37 cellular contexts compared by ENCODE assay signal in genomic region chr12:111980598-111980997, GRCh38. TPM values are rescaled to one million over a fixed set of nuclear protein-coding genes. Genes with fewer than 3 reads are reported as not detected.
A peak's percentile ranks its signal among the peaks of the same experiment; 100 is the strongest.
DNase-seq lines count a peak whose midpoint lies in the region; ATAC-seq, FAIRE-seq and TF ChIP-seq lines count a peak whose summit lies in the region.
"Had no signal": no experiment of that assay in that cellular context is flagged by ENCODE, and none has a peak within 500 bp of the region (broad histone marks: within the 10 kb centered on the region; RNA-seq: fewer than 3 reads in every experiment).

No MANE protein-coding gene starts in this region.

- TF ChIP-seq RAD21 in K562 (CRISPR knock-in tag; conservative IDR thresholded peaks at IDR 0.05 in 1 of 2, IDR thresholded peaks at IDR 0.05 in 1 of 2): no peak

- H3K79me2 ChIP-seq in Karpas-422 (ENCODE audit: low read length): peaks cover 21% of the 10 kb centered on the region
- H3K79me2 ChIP-seq in K562 (ENCODE audit: control insufficient read depth, insufficient read depth, low read length): no peaks in the 10 kb centered on the region

- H3K4me1 ChIP-seq in Karpas-422 (ENCODE audit: low read length): peaks cover 41% of the 10 kb centered on the region
- H3K4me1 ChIP-seq in K562 (replicated peaks in 1 of 2; ENCODE audit: control insufficient read depth in 2 of 2, insufficient read depth in 2 of 2, low read length in 2 of 2): peaks cover 20 to 24% of the 10 kb centered on the region in 2 experiments
- H3K4me1 ChIP-seq: BE2C; BLaER1 treated with 17β-estradiol and CSF1 and Interleukin-3, amounts not matched to agents 10 nM and 100 nM; Caco-2 had no signal

- H3K27me3 ChIP-seq in Karpas-422 (ENCODE audit: low read length) (no peaks in the 10 kb centered on the region), K562 (ENCODE audit: control insufficient read depth in 2 of 2, insufficient read depth in 2 of 2, low read length in 2 of 2) (no peaks in the 10 kb centered on the region)
- H3K27me3 ChIP-seq: BE2C; BLaER1; BLaER1 treated with 17β-estradiol and CSF1 and Interleukin-3, amounts not matched to agents 10 nM and 100 nM had no signal

- no peaks in the 10 kb centered on the region for H3K9me3 Mint-ChIP-seq in progenitor cell of endocrine pancreas (ENCODE audit: low read depth)
- H3K9me3 Mint-ChIP-seq: CD4-positive, alpha-beta memory T cell; CD4-positive, alpha-beta T cell; CD8-positive, alpha-beta memory T cell; CD8-positive, alpha-beta T cell had no signal

- H4K20me1 ChIP-seq in Karpas-422 (ENCODE audit: insufficient read depth, low read depth, low read length) (no peaks in the 10 kb centered on the region), K562 (replicated peaks; ENCODE audit: control insufficient read depth, insufficient read depth, low read length) (no peaks in the 10 kb centered on the region)
- H4K20me1 ChIP-seq: BLaER1; BLaER1 treated with 17β-estradiol and CSF1 and Interleukin-3, amounts not matched to agents 10 nM and 100 nM had no signal

- DNase-seq in Karpas-422 (peak; percentile 60), T-helper 17 cell (no peak), K562 (ENCODE audit: extremely low read depth in 1 of 4, low spot score in 3 of 4) (no peak), progenitor cell of endocrine pancreas (ENCODE audit: low spot score, unreplicated experiment) (no peak), islet precursor cell (no peak), pons (ENCODE audit: low spot score) (no peak), GM12891 (ENCODE audit: insufficient read length, low spot score) (no peak)
- DNase-seq: 8988T; ACHN; AML-193; BE2C; C1 segment of cervical spinal cord; Caco-2; Calu3; CD4-positive, alpha-beta memory T cell; CD4-positive, alpha-beta T cell; CD4-positive, CD25-positive, alpha-beta regulatory T cell; CD8-positive, alpha-beta memory T cell; CD8-positive, alpha-beta T cell; COR-L47; DMS 273 treated with DMSO at 0.1 percent for 48 hours; DMS153; DMS53; DMS79; DMS79 treated with DMSO at 0.1 percent for 48 hours; DND-41; EL had no signal

- H3K36me3 ChIP-seq in Karpas-422 (ENCODE audit: insufficient read depth, low read length) (no peaks in the 10 kb centered on the region), K562 (ENCODE audit: control insufficient read depth, insufficient read depth, low read length) (no peaks in the 10 kb centered on the region; the same call in 2 of the 3 replicates)
- H3K36me3 ChIP-seq: BE2C; BLaER1; BLaER1 treated with 17β-estradiol and CSF1 and Interleukin-3, amounts not matched to agents 10 nM and 100 nM had no signal

- peaks cover 7% of the 10 kb centered on the region for H3K36me3 Mint-ChIP-seq in T-helper 17 cell (ENCODE audit: low read depth)
- H3K36me3 Mint-ChIP-seq in progenitor cell of endocrine pancreas (ENCODE audit: insufficient read depth): no peaks in the 10 kb centered on the region
- H3K36me3 Mint-ChIP-seq: CD14-positive monocyte had no signal

- TF ChIP-seq EP300 in K562 (IDR thresholded peaks at IDR 0.05; ENCODE audit: low read length): no peak

- H3K4me1 Mint-ChIP-seq in T-helper 17 cell (peaks cover 27% of the 10 kb centered on the region), progenitor cell of endocrine pancreas (ENCODE audit: low read depth) (peaks cover under 1% of the 10 kb centered on the region)
- H3K4me1 Mint-ChIP-seq: B cell had no signal

- H3K27ac Mint-ChIP-seq in T-helper 17 cell: peak overlapping the region; percentile 27
- H3K27ac Mint-ChIP-seq in progenitor cell of endocrine pancreas: peak overlapping the region; percentile 41
- H3K27ac Mint-ChIP-seq: B cell; CD4-positive, alpha-beta T cell; CD4-positive, CD25-positive, alpha-beta regulatory T cell; CD8-positive, alpha-beta T cell had no signal

- H3K9me3 ChIP-seq in Karpas-422 (ENCODE audit: low read length) (no peaks in the 10 kb centered on the region), T-helper 17 cell (ENCODE audit: control insufficient read depth, low read length, poor library complexity, severe bottlenecking) (no peaks in the 10 kb centered on the region), K562 (replicated peaks; ENCODE audit: control insufficient read depth, insufficient read depth, low read depth, low read length) (no peaks in the 10 kb centered on the region)
- H3K9me3 ChIP-seq: A549, BE2C, BLaER1, Caco-2 had no signal

- TF ChIP-seq POLR2A in K562 (conservative IDR thresholded peaks at IDR 0.05) (no peak), GM12891 (IDR thresholded peaks at IDR 0.05; ENCODE audit: low read depth, low read length) (no peak)

- H2AFZ ChIP-seq in Karpas-422 (ENCODE audit: low read length): peak overlapping the region; percentile 80
- no peak overlapping the region; the same call in 1 of the 2 replicates for H2AFZ ChIP-seq in K562 (ENCODE audit: low read depth, low read length)

- H3K9me1 ChIP-seq in K562 (ENCODE audit: control insufficient read depth, insufficient read depth, low read length): no peaks in the 10 kb centered on the region

- no peak for ATAC-seq in T-helper 17 cell
- peak; percentile 14; the same call in 1 of the 3 replicates for ATAC-seq in K562
- ATAC-seq in HG03565 (IDR thresholded peaks at IDR 0.05; ENCODE audit: unreplicated experiment): no peak
- ATAC-seq: A549; CD8-positive, alpha-beta T cell had no signal

- H3K27me3 Mint-ChIP-seq in T-helper 17 cell: no peaks in the 10 kb centered on the region
- no peaks in the 10 kb centered on the region for H3K27me3 Mint-ChIP-seq in progenitor cell of endocrine pancreas
- H3K27me3 Mint-ChIP-seq: B cell; CD4-positive, alpha-beta memory T cell; CD4-positive, alpha-beta T cell; CD4-positive, CD25-positive, alpha-beta regulatory T cell; CD8-positive, alpha-beta memory T cell had no signal

- TF ChIP-seq CTCF in K562 (IDR thresholded peaks at IDR 0.05 in 2 of 3, conservative IDR thresholded peaks at IDR 0.05 in 1 of 3; ENCODE audit: insufficient read depth in 2 of 3, low read depth in 1 of 3, low read length in 3 of 3) (no peak), progenitor cell of endocrine pancreas (IDR thresholded peaks at IDR 0.05; ENCODE audit: unreplicated experiment) (no peak)

- no peak for FAIRE-seq in K562 (lab: Jason Lieb, UNC)
- no peak for FAIRE-seq in GM12891 (lab: Jason Lieb, UNC)
- FAIRE-seq: A204.1, D721Med had no signal

- H3K4me2 ChIP-seq in Karpas-422 (ENCODE audit: low read depth, low read length, poor library complexity, severe bottlenecking) (peak overlapping the region; percentile 65), K562 (ENCODE audit: insufficient read depth, low read length) (no peak overlapping the region)
- H3K4me2 ChIP-seq: A549; BLaER1; BLaER1 treated with 17β-estradiol and CSF1 and Interleukin-3, amounts not matched to agents 10 nM and 100 nM had no signal

- POLR2A ChIA-PET in K562 (lab: Yijun Ruan, JAX): interaction anchor here (1.0 kb wide), 1 partner anchor 15 kb away, joined by 3 read pairs; no protein-coding TSS in a partner anchor

- in situ Hi-C loops in K562 (cut with MboI): no loop called here

- H3K4me3 Mint-ChIP-seq in T-helper 17 cell (no peak overlapping the region), progenitor cell of endocrine pancreas (ENCODE audit: low read depth) (no peak overlapping the region)
- H3K4me3 Mint-ChIP-seq: B cell; CD14-positive monocyte; CD4-positive, alpha-beta memory T cell; CD4-positive, alpha-beta T cell; CD4-positive, CD25-positive, alpha-beta regulatory T cell; CD8-positive, alpha-beta memory T cell; CD8-positive, alpha-beta T cell had no signal

- intact Hi-C loops in K562 (cut with micrococcal nuclease): no loop called here

- H3K9me2 ChIP-seq in Karpas-422 (replicated peaks; ENCODE audit: insufficient read depth, low read length): no peaks in the 10 kb centered on the region

- peak overlapping the region; percentile 67 for H3K27ac ChIP-seq in Karpas-422 (ENCODE audit: low read length)
- H3K27ac ChIP-seq in K562 (ENCODE audit: extremely low read depth, low read depth, low read length): no peak overlapping the region
- H3K27ac ChIP-seq: 22Rv1; A549; BLaER1; BLaER1 treated with 17β-estradiol and CSF1 and Interleukin-3, amounts not matched to agents 10 nM and 100 nM; C4-2B had no signal

- CTCF ChIA-PET in K562 (lab: Yijun Ruan, JAX; ENCODE audit: low intra/inter-chr PET ratio): no interaction called here

- WGBS in K562 (ENCODE audit: insufficient coverage, low coverage, missing lambda C conversion rate): 19% methylated on average over 5 of the region's 5 CpGs

- 0 out of 2 replicates have a peak overlapping the region, but pooled peaks have one; percentile 18 for H3K9ac ChIP-seq in Karpas-422 (ENCODE audit: low read length)
- no peak overlapping the region for H3K9ac ChIP-seq in K562 (ENCODE audit: insufficient read depth in 1 of 2, low read depth in 2 of 2, low read length in 2 of 2)
- H3K9ac ChIP-seq: BLaER1; BLaER1 treated with 17β-estradiol and CSF1 and Interleukin-3, amounts not matched to agents 10 nM and 100 nM had no signal

- H3K4me3 ChIP-seq in Karpas-422 (ENCODE audit: low read length): peak overlapping the region; percentile 14; the same call in 1 of the 2 replicates
- H3K4me3 ChIP-seq in K562: no peak overlapping the region
- H3K4me3 ChIP-seq: A549; BLaER1; BLaER1 treated with 17β-estradiol and CSF1 and Interleukin-3, amounts not matched to agents 10 nM and 100 nM had no signal

- BruUV-seq in K562 (replicated peaks; lab: Mats Ljungman, UMichigan): no TSS peak

RNA-seq across cellular contexts. Expression of gene TMEM116, which starts 32.4 kb away (rescaled TPM):
- total RNA-seq in Karpas-422 (2014; rRNA removed; shearing (Covaris generic); ENCODE audit: low replicate concordance): 19.6 and 56.6 TPM in 2 replicates
- total RNA-seq in T-helper 17 cell (10 to 100 TPM; 22.4 to 28.4 TPM), K562 (2014; rRNA removed) (5.2 and 10.0 TPM in 2 replicates), K562 (2014; rRNA removed; fragmentation: Illumina TruSeq; extraction: Trizol) (14.2 and 15.6 TPM in 2 replicates), K562 (2015; rRNA removed; fragmentation: Illumina TruSeq; extraction: Trizol) (9.0 and 10.7 TPM in 2 replicates), K562 (2021) (10.8 and 11.1 TPM in 2 replicates), progenitor cell of endocrine pancreas (11.6 and 13.1 TPM in 2 replicates)
- 107 and 160 TPM in 2 replicates for total RNA-seq in K562 (2011; cell fraction: chromatin; rRNA removed; ENCODE audit: low replicate concordance)
- total RNA-seq in K562 (2011; cell fraction: nucleolus; rRNA removed): 75.5 and 75.9 TPM in 2 replicates
- 121 and 154 TPM in 2 replicates for total RNA-seq in K562 (2011; cell fraction: nucleoplasm; rRNA removed)
- polyA plus RNA-seq in K562 (2011; rRNA removed) (78.6 and 98.3 TPM in 2 replicates), K562 (2014; fragmentation: Illumina TruSeq; extraction: Trizol) (13.9 and 14.4 TPM in 2 replicates), K562 (2014; fragmentation: Nextera tagmentation; extraction: Ambion mirVana) (10 to 100 TPM; 19.2 to 22.9 TPM), K562 (2014; rRNA removed) (12.7 and 16.3 TPM in 2 replicates)
- 41.1 and 95.9 TPM in 2 replicates for polyA plus RNA-seq in K562 (2011; cell fraction: cytosol; rRNA removed)
- polyA plus RNA-seq in K562 (2011; cell fraction: nucleus; rRNA removed): 61.9 and 123 TPM in 2 replicates
- polyA plus RNA-seq in K562 (2012): 12.9 and 20.1 TPM in 2 replicates
- polyA minus RNA-seq in K562 (2011; rRNA and poly(A)+ RNA removed): 44.7 and 67.7 TPM in 2 replicates
- polyA minus RNA-seq in K562 (2011; cell fraction: cytosol; rRNA and poly(A)+ RNA removed): 15.4 and 22.0 TPM in 2 replicates
- 23.4 and 62.4 TPM in 2 replicates for polyA minus RNA-seq in K562 (2011; cell fraction: nucleus; rRNA and poly(A)+ RNA removed)
- polyA plus RNA-seq in GM12891 (2012; ENCODE audit: low read depth, missing spikeins): 6.0 TPM

RNA-seq across cellular contexts. Expression of gene ERP29, which starts 32.6 kb away (rescaled TPM):
- total RNA-seq in Karpas-422 (2014; rRNA removed; shearing (Covaris generic); ENCODE audit: low replicate concordance): 63.2 and 134 TPM in 2 replicates
- total RNA-seq in T-helper 17 cell (100 to 1,000 TPM; 104 to 124 TPM), K562 (2014; rRNA removed) (58.6 and 60.7 TPM in 2 replicates), K562 (2014; rRNA removed; fragmentation: Illumina TruSeq; extraction: Trizol) (112 and 113 TPM in 2 replicates), K562 (2015; rRNA removed; fragmentation: Illumina TruSeq; extraction: Trizol) (133 TPM in 2 replicates), K562 (2021) (82.3 and 97.5 TPM in 2 replicates), progenitor cell of endocrine pancreas (138 and 144 TPM in 2 replicates)
- 69.6 and 72.2 TPM in 2 replicates for total RNA-seq in K562 (2011; cell fraction: chromatin; rRNA removed; ENCODE audit: low replicate concordance)
- 118 and 126 TPM in 2 replicates for total RNA-seq in K562 (2011; cell fraction: nucleolus; rRNA removed)
- total RNA-seq in K562 (2011; cell fraction: nucleoplasm; rRNA removed): 117 and 135 TPM in 2 replicates
- polyA plus RNA-seq in K562 (2011; rRNA removed) (111 and 129 TPM in 2 replicates), K562 (2014; fragmentation: Illumina TruSeq; extraction: Trizol) (106 and 110 TPM in 2 replicates), K562 (2014; fragmentation: Nextera tagmentation; extraction: Ambion mirVana) (100 to 1,000 TPM in 1 of 2 experiments, 10 to 100 TPM in 1; 42.4 to 146 TPM), K562 (2014; rRNA removed) (136 and 137 TPM in 2 replicates)
- polyA plus RNA-seq in K562 (2011; cell fraction: cytosol; rRNA removed): 56.1 and 102 TPM in 2 replicates
- 32.9 and 55.8 TPM in 2 replicates for polyA plus RNA-seq in K562 (2011; cell fraction: nucleus; rRNA removed)
- polyA plus RNA-seq in K562 (2012): 139 and 228 TPM in 2 replicates
- 46.1 and 59.2 TPM in 2 replicates for polyA minus RNA-seq in K562 (2011; rRNA and poly(A)+ RNA removed)
- 25.2 and 32.2 TPM in 2 replicates for polyA minus RNA-seq in K562 (2011; cell fraction: cytosol; rRNA and poly(A)+ RNA removed)
- polyA minus RNA-seq in K562 (2011; cell fraction: nucleus; rRNA and poly(A)+ RNA removed): 10.2 and 19.7 TPM in 2 replicates
- 95.0 TPM for polyA plus RNA-seq in GM12891 (2012; ENCODE audit: low read depth, missing spikeins)
